1 cellular context compared by ENCODE assay signal in genomic region chr12:14261861-14262260, GRCh38.
TF ChIP-seq lines count a peak whose summit lies in the region.

No MANE protein-coding gene starts in this region.

TF ChIP-seq in H1, 55 proteins besides CTCF, POLR2A, EP300 and RAD21 (continued from another document):
- TF ChIP-seq CREB1 (IDR thresholded peaks at IDR 0.05) (no peak), RNF2 (IDR thresholded peaks at IDR 0.05; ENCODE audit: borderline replicate concordance, low read depth, low read length, missing control alignments, poor library complexity, severe bottlenecking) (no peak), EGR1 (IDR thresholded peaks at IDR 0.05; ENCODE audit: borderline replicate concordance, low read depth, low read length) (no peak)
TF ChIP-seq in H1: peak in this region for 0.
